In genomic region chr5:129917224-129917623, GRCh38 we compare ENCODE assay signal across 19 cellular contexts. TPM values are rescaled to one million over a fixed set of nuclear protein-coding genes. Genes with fewer than 3 reads are reported as not detected.
A peak's percentile ranks its signal among the peaks of the same experiment; 100 is the strongest.
DNase-seq lines count a peak whose midpoint lies in the region; TF ChIP-seq lines count a peak whose summit lies in the region.
"Had no signal": no experiment of that assay in that cellular context is flagged by ENCODE, and none has a peak within 500 bp of the region (broad histone marks: within the 10 kb centered on the region; RNA-seq: fewer than 3 reads in every experiment).

No MANE protein-coding gene starts in this region.

- H3K27ac Mint-ChIP-seq in MCF 10A (ENCODE audit: low read depth, unreplicated experiment): no peak overlapping the region
- H3K27ac Mint-ChIP-seq: CD4-positive, alpha-beta memory T cell had no signal

- no peak overlapping the region for H3K4me3 ChIP-seq in breast epithelium
- H3K4me3 ChIP-seq in choroid plexus epithelial cell (ENCODE audit: low read depth, low read length): no peak overlapping the region
- no peak overlapping the region for H3K4me3 ChIP-seq in foreskin fibroblast (ENCODE audit: low read depth in 1 of 2, low read length in 2 of 2)

- TF ChIP-seq CTCF in MCF 10A (IDR thresholded peaks at IDR 0.05; ENCODE audit: unreplicated experiment): no peak
- no peak for TF ChIP-seq CTCF in breast epithelium (IDR thresholded peaks at IDR 0.05)
- TF ChIP-seq CTCF in choroid plexus epithelial cell (conservative IDR thresholded peaks at IDR 0.05; ENCODE audit: low read depth, low read length): no peak
- no peak for TF ChIP-seq CTCF in foreskin fibroblast (IDR thresholded peaks at IDR 0.05; ENCODE audit: low read depth, low read length)
- TF ChIP-seq CTCF in GM20000 (IDR thresholded peaks at IDR 0.05; ENCODE audit: extremely low read depth, missing control alignments): no peak

- H3K4me3 Mint-ChIP-seq in MCF 10A (ENCODE audit: unreplicated experiment): no peak overlapping the region
- H3K4me3 Mint-ChIP-seq: CD4-positive, alpha-beta memory T cell had no signal

- H3K9me3 Mint-ChIP-seq in MCF 10A (ENCODE audit: unreplicated experiment): no peaks in the 10 kb centered on the region

- no peaks in the 10 kb centered on the region for H3K27me3 Mint-ChIP-seq in MCF 10A (ENCODE audit: insufficient read depth, unreplicated experiment)

- no peaks in the 10 kb centered on the region for H3K27me3 ChIP-seq in breast epithelium
- H3K27me3 ChIP-seq: BE2C had no signal

- POLR2A ChIA-PET in MCF 10A (lab: Yijun Ruan, JAX): interaction anchor here (1.5 to 2.3 kb wide), 3 partner anchors 8 to 52 kb away, joined by 3 to 7 read pairs (median 3); no protein-coding TSS in a partner anchor

- no peaks in the 10 kb centered on the region for H3K9me3 ChIP-seq in breast epithelium
- H3K9me3 ChIP-seq: BE2C had no signal

- DNase-seq in MCF 10A (ENCODE audit: unreplicated experiment) (peak; percentile 37), breast epithelium (ENCODE audit: low spot score in 2 of 2) (no peak), choroid plexus epithelial cell (ENCODE audit: low read depth) (peak; percentile 33), foreskin fibroblast (peak; percentile 20 to 22), T1000 (lab: John Stamatoyannopoulos, UW) (no peak), NCI-H1092 treated with DMSO at 0.1 percent for 48 hours (lab: John Stamatoyannopoulos, UW) (no peak), GM20000 (ENCODE audit: low spot score) (no peak)
- no peak for DNase-seq in stimulated activated CD4-positive, alpha-beta T cell treated with anti-CD3 and anti-CD28 coated beads, Interleukin-4, amount 100 ng/mL, for 4 hours
- DNase-seq: BE2C; Calu3; CD4-positive, alpha-beta memory T cell; EL; NCI-H187; NCI-H226; NCI-H524; NCI-H82; RPMI8226; SIG-M5 had no signal

- no peaks in the 10 kb centered on the region for H3K4me1 ChIP-seq in breast epithelium
- H3K4me1 ChIP-seq: BE2C had no signal

- CTCF ChIA-PET in MCF 10A (lab: Yijun Ruan, JAX): interaction anchor here (0.9 to 1.2 kb wide), 2 partner anchors 9 to 12 kb away, joined by 3 to 4 read pairs; no protein-coding TSS in a partner anchor

- intact Hi-C loops in MCF 10A (cut with micrococcal nuclease) (no loop called here), breast epithelium (cut with DNase I; ENCODE audit: low total_unique reads) (no loop called here)

- BruUV-seq in MCF 10A (replicated peaks; lab: Mats Ljungman, UMichigan): no TSS peak

- H3K4me1 Mint-ChIP-seq in MCF 10A (ENCODE audit: insufficient read depth, unreplicated experiment): no peaks in the 10 kb centered on the region
- H3K4me1 Mint-ChIP-seq: CD4-positive, alpha-beta memory T cell had no signal

- no peak for TF ChIP-seq POLR2A in breast epithelium (IDR thresholded peaks at IDR 0.05)

- H3K36me3 Mint-ChIP-seq in MCF 10A (ENCODE audit: insufficient read depth, unreplicated experiment): no peaks in the 10 kb centered on the region
- H3K36me3 Mint-ChIP-seq: CD4-positive, alpha-beta memory T cell had no signal

- H3K36me3 ChIP-seq in breast epithelium: no peaks in the 10 kb centered on the region
- H3K36me3 ChIP-seq: BE2C had no signal

- no peak overlapping the region for H3K27ac ChIP-seq in breast epithelium
- H3K27ac ChIP-seq: 22Rv1 had no signal

RNA-seq across cellular contexts. Expression of gene CHSY3, which starts 13.0 kb away (rescaled TPM):
- total RNA-seq in MCF 10A (2022): 0.82 and 1.2 TPM in 2 replicates
- total RNA-seq in breast epithelium: 1 to 10 TPM; 2.5 to 4.9 (median 3.7) TPM
- total RNA-seq: CD4-positive, alpha-beta memory T cell had no signal

Comparison
In these comparisons a context has a peak if more than half of its experiments do, and no peak if none do; other contexts are left out.
1. DNase-seq: peak in MCF 10A (single experiment), choroid plexus epithelial cell (single experiment) and foreskin fibroblast (2 of 2); none in breast epithelium (0 of 2), T1000 (single experiment), NCI-H1092 treated with DMSO at 0.1 percent for 48 hours (single experiment), stimulated activated CD4-positive, alpha-beta T cell treated with anti-CD3 and anti-CD28 coated beads, Interleukin-4, amount 100 ng/mL, for 4 hours (0 of 2) and GM20000 (single experiment).